Comparison of ENCODE assay signal across 1 cellular context in genomic region chr6:155245871-155246270, GRCh38.
TF ChIP-seq lines count a peak whose summit lies in the region.

No MANE protein-coding gene starts in this region.

TF ChIP-seq in endothelial cell of umbilical vein, 7 proteins besides CTCF, POLR2A, EP300 and RAD21:
- TF ChIP-seq MYC (IDR thresholded peaks at IDR 0.05; ENCODE audit: low read depth, low read length) (no peak), GATA2 (IDR thresholded peaks at IDR 0.05; ENCODE audit: insufficient read depth, insufficient read length, low read depth, low read length) (no peak), EZH2 (IDR thresholded peaks at IDR 0.05; ENCODE audit: borderline replicate concordance, low read depth, low read length, severe bottlenecking) (no peak), FOS (IDR thresholded peaks at IDR 0.05; ENCODE audit: borderline replicate concordance, insufficient read depth, low read length) (no peak), POLR2AphosphoS5 (IDR thresholded peaks at IDR 0.05; ENCODE audit: insufficient read depth, low read depth, low read length) (no peak), JUN (IDR thresholded peaks at IDR 0.05; ENCODE audit: borderline replicate concordance, insufficient read depth, insufficient read length, low read depth) (no peak)
- TF ChIP-seq, protein P1, sequence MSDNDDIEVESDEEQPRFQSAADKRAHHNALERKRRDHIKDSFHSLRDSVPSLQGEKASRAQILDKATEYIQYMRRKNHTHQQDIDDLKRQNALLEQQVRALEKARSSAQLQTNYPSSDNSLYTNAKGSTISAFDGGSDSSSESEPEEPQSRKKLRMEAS (IDR thresholded peaks at IDR 0.05; ENCODE audit: insufficient read depth, insufficient read length): no peak
